19 cellular contexts compared by ENCODE assay signal in the genomic region with DNA sequence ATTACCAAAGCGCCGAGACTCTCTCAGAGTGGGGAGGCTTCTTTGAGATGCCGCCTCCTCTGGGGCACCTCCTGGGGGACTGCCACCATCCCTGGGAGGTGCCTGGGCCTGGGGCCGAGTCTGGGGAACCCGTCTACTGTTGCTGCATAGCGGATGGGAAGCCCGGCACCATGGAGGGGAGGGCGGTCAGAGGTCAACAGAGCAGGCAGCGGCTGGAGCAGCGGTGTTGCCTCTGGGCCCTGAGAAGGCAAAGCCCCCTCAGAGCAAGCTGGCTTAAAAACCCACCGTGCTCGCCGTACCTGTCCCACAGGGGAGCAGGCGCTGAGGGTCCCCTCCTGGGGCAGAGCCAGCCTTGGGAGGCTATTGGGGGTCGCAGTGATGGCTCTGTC.
DNase-seq lines count a peak whose midpoint lies in the region; ATAC-seq and TF ChIP-seq lines count a peak whose summit lies in the region.
"Had no signal": no experiment of that assay in that cellular context is flagged by ENCODE, and none has a peak within 500 bp of the region (broad histone marks: within the 10 kb centered on the region; RNA-seq: fewer than 3 reads in every experiment).

No MANE protein-coding gene starts in this region.

- H2AFZ ChIP-seq in SK-N-SH (ENCODE audit: low read depth) (no peak overlapping the region), mesenchymal stem cell (ENCODE audit: low read depth, low read length) (no peak overlapping the region)
- H2AFZ ChIP-seq: PC-9 had no signal

- no peak overlapping the region for H2BK120ac ChIP-seq in mesenchymal stem cell (ENCODE audit: low read depth, low read length)

- no peak; a peak in 1 of 4 replicates for TF ChIP-seq EP300 in SK-N-SH (IDR thresholded peaks at IDR 0.05; ENCODE audit: borderline replicate concordance in 1 of 2, low read depth in 1 of 2, low read length in 1 of 2)

- no peak overlapping the region for H3K18ac ChIP-seq in mesenchymal stem cell (ENCODE audit: low read depth in 1 of 2, low read length in 2 of 2)

- no peak overlapping the region for H3K23ac ChIP-seq in mesenchymal stem cell (ENCODE audit: low read length in 2 of 2)

- no peak overlapping the region for H3K4me3 ChIP-seq in SK-N-SH (ENCODE audit: low read depth in 2 of 2, low read length in 1 of 2)
- H3K4me3 ChIP-seq in mesenchymal stem cell (ENCODE audit: insufficient read depth in 1 of 2, low read depth in 1 of 2, low read length in 2 of 2) = no peak overlapping the region
- no peak overlapping the region for H3K4me3 ChIP-seq in stomach smooth muscle (ENCODE audit: low read length in 2 of 2)
- H3K4me3 ChIP-seq: PC-9 had no signal

- POLR2A ChIA-PET in SK-N-SH (lab: Yijun Ruan, JAX) (interaction anchor here (1.0 kb wide), 1 partner anchor 10 kb away, joined by 3 read pairs; no protein-coding TSS in a partner anchor), RWPE1 (lab: Yijun Ruan, JAX; ENCODE audit: low non-redundant PET) (no interaction called here)

- H3K27me3 ChIP-seq in SK-N-SH (ENCODE audit: insufficient read depth) (no peaks in the 10 kb centered on the region), mesenchymal stem cell (ENCODE audit: control insufficient read depth in 1 of 2, insufficient read depth in 1 of 2, low read length in 2 of 2) (peaks cover 0 to 7% of the 10 kb centered on the region in 2 experiments), stomach smooth muscle (ENCODE audit: control insufficient read depth in 1 of 2, insufficient read depth in 2 of 2, low read length in 2 of 2) (peaks cover 0 to 4% of the 10 kb centered on the region in 2 donors)

- no peak overlapping the region for H3K4ac ChIP-seq in mesenchymal stem cell (ENCODE audit: low read depth in 1 of 2, low read length in 2 of 2)

- H3K79me2 ChIP-seq in SK-N-SH (ENCODE audit: insufficient read depth) = no peaks in the 10 kb centered on the region

- no peak overlapping the region for H4K91ac ChIP-seq in mesenchymal stem cell (ENCODE audit: low read length)

- peak overlapping the region in 1 of 2 experiments; percentile 93; a peak in 2 of 4 replicates for H3K27ac ChIP-seq in SK-N-SH (ENCODE audit: low read depth in 2 of 2, low read length in 1 of 2)
- H3K27ac ChIP-seq in RWPE1 = peak overlapping the region; percentile 74
- no peak overlapping the region for H3K27ac ChIP-seq in mesenchymal stem cell (ENCODE audit: low read length, poor library complexity, severe bottlenecking)
- peak overlapping the region; percentile 55 for H3K27ac ChIP-seq in stomach smooth muscle (ENCODE audit: low read length)
- H3K27ac ChIP-seq: 22Rv1, KMS-11, PC-9 had no signal

- H3K9me3 ChIP-seq in SK-N-SH (no peaks in the 10 kb centered on the region), mesenchymal stem cell (ENCODE audit: control insufficient read depth, low read length) (no peaks in the 10 kb centered on the region), stomach smooth muscle (ENCODE audit: control insufficient read depth in 2 of 2, low read length in 2 of 2) (no peaks in the 10 kb centered on the region)

- no peak overlapping the region for H3K14ac ChIP-seq in mesenchymal stem cell (ENCODE audit: low read length in 2 of 2)

- H2BK12ac ChIP-seq in mesenchymal stem cell (ENCODE audit: low read length in 2 of 2) = no peak overlapping the region

- no peak overlapping the region for H2AK5ac ChIP-seq in mesenchymal stem cell (ENCODE audit: low read length, severe bottlenecking)

- no peak overlapping the region for H2BK5ac ChIP-seq in mesenchymal stem cell (ENCODE audit: low read depth, low read length, poor library complexity, severe bottlenecking)

- H4K8ac ChIP-seq in mesenchymal stem cell (ENCODE audit: low read length) = no peak overlapping the region

- H4K20me1 ChIP-seq in SK-N-SH (ENCODE audit: insufficient read depth) = no peaks in the 10 kb centered on the region

- no peaks in the 10 kb centered on the region for H3K79me1 ChIP-seq in mesenchymal stem cell (replicated peaks; ENCODE audit: low read length, poor library complexity, severe bottlenecking)

- WGBS in SK-N-SH (ENCODE audit: low lambda C conversion rate) = 70% methylated on average over 2 of the region's 15 CpGs
- 89% methylated on average over 15 of the region's 15 CpGs for WGBS in mesenchymal stem cell

- H3K4me1 ChIP-seq in SK-N-SH (ENCODE audit: control insufficient read depth in 1 of 2, insufficient read depth in 2 of 2, low read depth in 1 of 2, low read length in 1 of 2) (peaks cover 0 to 49% of the 10 kb centered on the region in 2 experiments; a peak in 1 of 4 replicates), mesenchymal stem cell (ENCODE audit: control insufficient read depth, insufficient read depth, low read depth, low read length) (peaks cover 18% of the 10 kb centered on the region), stomach smooth muscle (ENCODE audit: control insufficient read depth, insufficient read depth, low read length) (peaks cover 22% of the 10 kb centered on the region)

- TF ChIP-seq CTCF in SK-N-SH (IDR thresholded peaks at IDR 0.05) (no peak), RWPE1 (conservative IDR thresholded peaks at IDR 0.05; ENCODE audit: low read depth) (no peak)

- no peak; the same call in 2 of the 3 replicates for ATAC-seq in SK-N-SH treated with all-trans-retinoic acid at 6 μM for 48 hours
- ATAC-seq: T-cell had no signal

- H3K36me3 ChIP-seq in SK-N-SH (replicated peaks in 1 of 2; ENCODE audit: control insufficient read depth in 1 of 2, insufficient read depth in 2 of 2, low read length in 1 of 2) = no peaks in the 10 kb centered on the region
- H3K36me3 ChIP-seq in mesenchymal stem cell (ENCODE audit: control insufficient read depth in 1 of 2, insufficient read depth in 2 of 2, low read depth in 1 of 2, low read length in 2 of 2) = peaks cover 0 to 11% of the 10 kb centered on the region in 2 experiments
- H3K36me3 ChIP-seq in stomach smooth muscle (ENCODE audit: control insufficient read depth in 2 of 2, insufficient read depth in 2 of 2, low read length in 2 of 2) = no peaks in the 10 kb centered on the region

- H3K9ac ChIP-seq in SK-N-SH = no peak overlapping the region
- H3K9ac ChIP-seq in mesenchymal stem cell (ENCODE audit: low read length) = no peak overlapping the region
- no peak overlapping the region for H3K9ac ChIP-seq in stomach smooth muscle (ENCODE audit: low read length in 2 of 2)
- H3K9ac ChIP-seq: KMS-11 had no signal

- H3K4me2 ChIP-seq in SK-N-SH (no peak overlapping the region), mesenchymal stem cell (ENCODE audit: low read length, poor library complexity, severe bottlenecking) (peak overlapping the region; percentile 13)
- H3K4me2 ChIP-seq: KMS-11, PC-9 had no signal

- CTCF ChIA-PET in SK-N-SH (lab: Yijun Ruan, JAX) = interaction anchor here (1.2 to 3.4 kb wide), 10 partner anchors 12 to 112 kb away, joined by 3 to 16 read pairs (median 6); no protein-coding TSS in a partner anchor
- CTCF ChIA-PET in RWPE1 (lab: Yijun Ruan, JAX) = interaction anchor here (0.6 kb wide), 2 partner anchors 13 to 49 kb away, joined by 3 to 4 read pairs; no protein-coding TSS in a partner anchor

- no peak for TF ChIP-seq POLR2A in erythroblast (IDR thresholded peaks at IDR 0.05; ENCODE audit: low read length)

- no peak overlapping the region for H2BK15ac ChIP-seq in mesenchymal stem cell (ENCODE audit: low read depth, poor library complexity, severe bottlenecking)

- TF ChIP-seq RAD21 in SK-N-SH (IDR thresholded peaks at IDR 0.05; ENCODE audit: low read length) = no peak

- H3F3A ChIP-seq in SK-N-SH (replicated peaks; ENCODE audit: insufficient read depth) = no peaks in the 10 kb centered on the region

- no peaks in the 10 kb centered on the region for H3K9me2 ChIP-seq in SK-N-SH

- DNase-seq in SK-N-SH (peak; percentile 61), RWPE1 (ENCODE audit: low spot score) (no peak), mesenchymal stem cell (no peak), erythroblast (lab: John Stamatoyannopoulos, UW) (no peak), NCI-H1417 treated with DMSO at 0.1 percent for 48 hours (lab: John Stamatoyannopoulos, UW) (no peak), germinal center (ENCODE audit: low spot score) (no peak)
- DNase-seq: CD4-positive, CD25-positive, alpha-beta regulatory T cell; NCI-H1105; NCI-H146; NCI-H1930; NCI-H446 treated with DMSO at 0.1 percent for 48 hours; NCI-H526; PC-9; SIG-M5; T-cell had no signal

TF ChIP-seq in SK-N-SH, 30 proteins besides CTCF, POLR2A, EP300 and RAD21 (continues in another document):
- no peak for TF ChIP-seq GATA2 (CRISPR knock-in tag; IDR thresholded peaks at IDR 0.05)
- no peak for TF ChIP-seq MXI1 (IDR thresholded peaks at IDR 0.05; ENCODE audit: low read depth, low read length)
- TF ChIP-seq USF2 (IDR thresholded peaks at IDR 0.05; ENCODE audit: borderline replicate concordance, low read depth, low read length) = no peak
- no peak for TF ChIP-seq ELF1 (IDR thresholded peaks at IDR 0.05)
- TF ChIP-seq TEAD4 (IDR thresholded peaks at IDR 0.05; ENCODE audit: borderline replicate concordance, insufficient read depth) = no peak
- no peak for TF ChIP-seq EZH2phosphoT487 (IDR thresholded peaks at IDR 0.05; ENCODE audit: borderline replicate concordance, low read depth)
- TF ChIP-seq FOXJ3 (CRISPR knock-in tag; IDR thresholded peaks at IDR 0.05) = no peak

TF ChIP-seq in SK-N-SH treated with all-trans-retinoic acid at 6 μM for 48 hours, 23 proteins besides CTCF, POLR2A, EP300 and RAD21 (continues in another document):
- TF ChIP-seq ARNTL (CRISPR knock-in tag; IDR thresholded peaks at IDR 0.05; ENCODE audit: borderline replicate concordance, low read depth) (no peak), PPARA (CRISPR knock-in tag; IDR thresholded peaks at IDR 0.05; ENCODE audit: borderline replicate concordance) (no peak), ESRRG (CRISPR knock-in tag; IDR thresholded peaks at IDR 0.05) (no peak), ZNF8 (CRISPR knock-in tag; IDR thresholded peaks at IDR 0.05) (no peak), CREB5 (CRISPR knock-in tag; IDR thresholded peaks at IDR 0.05; ENCODE audit: low read depth) (no peak), ZNF565 (CRISPR knock-in tag; conservative IDR thresholded peaks at IDR 0.05; ENCODE audit: low read depth) (no peak), ZNF70 (CRISPR knock-in tag; IDR thresholded peaks at IDR 0.05) (no peak), GLIS3 (CRISPR knock-in tag; IDR thresholded peaks at IDR 0.05) (no peak), OSR1 (CRISPR knock-in tag; IDR thresholded peaks at IDR 0.05) (no peak), RARB (CRISPR knock-in tag; IDR thresholded peaks at IDR 0.05) (no peak)
